In genomic region chr1:26771285-26771642, GRCh38 we compare ENCODE assay signal across 1 cellular context.
TF ChIP-seq lines count a peak whose summit lies in the region.

No MANE protein-coding gene starts in this region.

TF ChIP-seq in IMR-90, 13 proteins besides CTCF, POLR2A, EP300 and RAD21:
- TF ChIP-seq ELK1 (IDR thresholded peaks at IDR 0.05; ENCODE audit: borderline replicate concordance, low read depth, low read length) (no peak), NFE2L2 (IDR thresholded peaks at IDR 0.05; ENCODE audit: low read depth, low read length) (no peak), CHD1 (IDR thresholded peaks at IDR 0.05; ENCODE audit: low read depth, low read length) (no peak), MAZ (IDR thresholded peaks at IDR 0.05; ENCODE audit: borderline replicate concordance, low read depth, low read length) (no peak), USF2 (IDR thresholded peaks at IDR 0.05; ENCODE audit: low read depth, low read length) (no peak), MXI1 (IDR thresholded peaks at IDR 0.05; ENCODE audit: borderline replicate concordance, low read depth, low read length) (no peak; the same call in 1 of the 2 replicates), MAFK (IDR thresholded peaks at IDR 0.05; ENCODE audit: low read depth, low read length) (no peak), BHLHE40 (IDR thresholded peaks at IDR 0.05; ENCODE audit: low read depth, low read length) (no peak), CEBPB (IDR thresholded peaks at IDR 0.05; ENCODE audit: low read depth, low read length) (no peak), SMC3 (IDR thresholded peaks at IDR 0.05; ENCODE audit: low read depth, low read length) (no peak), FOS (IDR thresholded peaks at IDR 0.05; ENCODE audit: low read depth, low read length) (no peak), RCOR1 (IDR thresholded peaks at IDR 0.05; ENCODE audit: insufficient replicate concordance, low read length) (no peak), RFX5 (IDR thresholded peaks at IDR 0.05; ENCODE audit: low read depth, low read length) (no peak)
TF ChIP-seq in IMR-90: peak in this region for 0.
